In the genomic region with DNA sequence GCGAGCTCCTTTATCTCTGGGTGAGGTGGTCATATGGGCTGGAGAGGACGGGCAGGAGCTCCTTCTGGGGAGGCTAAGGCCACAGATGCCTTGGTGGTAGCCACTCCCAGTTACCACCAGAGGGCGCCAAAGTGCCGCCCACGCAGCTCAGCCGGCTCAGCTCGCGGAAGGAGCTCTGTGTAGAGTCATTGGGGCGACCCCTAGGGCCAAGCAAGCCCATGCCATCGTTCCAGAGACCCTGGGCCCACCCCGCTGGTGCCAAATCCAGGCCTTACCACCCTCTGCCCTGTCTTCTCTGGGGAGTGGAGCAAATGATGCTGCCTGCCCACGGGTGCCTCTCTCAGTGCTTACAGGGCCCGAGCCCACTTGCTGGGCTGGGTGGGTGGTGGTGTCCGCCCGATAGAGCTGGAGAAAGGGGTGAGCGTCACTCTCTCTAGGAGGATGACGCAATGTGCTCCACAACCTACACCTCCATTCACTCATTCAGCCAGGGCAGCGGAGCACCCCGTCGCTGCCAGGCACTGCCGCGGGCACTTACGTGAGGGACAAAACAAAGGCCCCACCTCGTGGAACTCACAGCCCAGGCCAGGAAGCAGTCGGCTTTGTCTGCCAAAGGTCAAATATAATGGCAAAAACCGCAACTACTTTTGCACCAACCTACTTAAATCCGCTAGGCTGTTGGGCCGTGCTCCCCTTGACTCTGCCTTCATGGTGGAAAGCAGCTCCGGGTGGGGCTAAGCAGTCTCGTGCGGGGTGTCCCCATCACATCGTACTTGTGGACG, we compare ENCODE assay signal across 8 cellular contexts. TPM values are rescaled to one million over a fixed set of nuclear protein-coding genes. Genes with fewer than 3 reads are reported as not detected.
A peak's percentile ranks its signal among the peaks of the same experiment; 100 is the strongest.
DNase-seq lines count a peak whose midpoint lies in the region; ATAC-seq and TF ChIP-seq lines count a peak whose summit lies in the region.

No MANE protein-coding gene starts in this region.

- peak; percentile 49 for ATAC-seq in HG03066 (IDR thresholded peaks at IDR 0.05; ENCODE audit: low read depth, unreplicated experiment)

- intact Hi-C loops in lower leg skin (cut with DNase I; ENCODE audit: low total_unique reads) = loop anchor here (10.0 kb wide), 1 partner anchor 294 kb away; no protein-coding TSS in a partner anchor

- H3K4me3 ChIP-seq in coronary artery (no peak overlapping the region), lower leg skin (ENCODE audit: low read depth, poor library complexity, severe bottlenecking) (no peak overlapping the region)

- no peak for TF ChIP-seq POLR2A in lower leg skin (IDR thresholded peaks at IDR 0.05)

- TF ChIP-seq CTCF in coronary artery (IDR thresholded peaks at IDR 0.05) = peak; percentile 97
- peak in 1 of 3 donors; percentile 76 for TF ChIP-seq CTCF in lower leg skin (IDR thresholded peaks at IDR 0.05)

- 51 to 67% methylated on average over 22 to 32 of the region's 33 CpGs for WGBS in lower leg skin, 2 donors

- peak; percentile 36 for DNase-seq in NK-92 treated with Interleukin-12 subunit alpha and Interleukin-12 subunit beta, amount 100 ng/mL, for 24 hours (lab: John Stamatoyannopoulos, UW)
- DNase-seq in NK-92 (lab: John Stamatoyannopoulos, UW; ENCODE audit: unreplicated experiment) (no peak), NCI-H460 (ENCODE audit: extremely low read depth, low read depth) (peak; percentile 75), coronary artery (ENCODE audit: low spot score) (no peak), lower leg skin (ENCODE audit: low spot score in 2 of 2) (peak; percentile 33 to 91)
- DNase-seq in activated CD4-positive, alpha-beta T cell treated with anti-CD3 and anti-CD28 coated beads, Interleukin-2, amount 50 U/mL, for 1 hour = peak; percentile 74
- peak; percentile 61 for DNase-seq in stimulated activated CD8-positive, alpha-beta memory T cell treated with anti-CD3 and anti-CD28 coated beads, Interleukin-12 subunit alpha, Interleukin-12 subunit beta, amount 100 ng/mL, for 1 hour (ENCODE audit: low read depth)

- H3K27ac ChIP-seq in coronary artery = no peak overlapping the region

RNA-seq across cellular contexts. Expression of a gene that starts 13.8 kb away (rescaled TPM):
- total RNA-seq in NCI-H460 (2014; rRNA removed; shearing (Covaris generic)) = 25.0 and 33.8 TPM in 2 replicates
- polyA plus RNA-seq in NCI-H460 (2014; cell fraction: nucleus; rRNA removed) = 61.2 and 69.5 TPM in 2 replicates
- total RNA-seq in lower leg skin = 10 to 100 TPM; 12.1 to 24.1 (median 15.6) TPM

RNA-seq across cellular contexts. Expression of a gene that starts 30.6 kb away (rescaled TPM):
- total RNA-seq in NCI-H460 (2014; rRNA removed; shearing (Covaris generic)) = not detected in 2 replicates
- not detected in 2 replicates for polyA plus RNA-seq in NCI-H460 (2014; cell fraction: nucleus; rRNA removed)
- total RNA-seq in lower leg skin = not detected

RNA-seq across cellular contexts. Expression of a gene that starts 30.7 kb away (rescaled TPM):
- total RNA-seq in NCI-H460 (2014; rRNA removed; shearing (Covaris generic)) = 0.10 TPM in 1 of 2 replicates, not detected in the other
- 0.61 TPM in 1 of 2 replicates, not detected in the other for polyA plus RNA-seq in NCI-H460 (2014; cell fraction: nucleus; rRNA removed)
- not detected for total RNA-seq in lower leg skin

RNA-seq across cellular contexts. Expression of a gene that starts 51.1 kb away (rescaled TPM):
- total RNA-seq in NCI-H460 (2014; rRNA removed; shearing (Covaris generic)) = 1.5 and 2.0 TPM in 2 replicates
- polyA plus RNA-seq in NCI-H460 (2014; cell fraction: nucleus; rRNA removed) = 2.3 TPM in 2 replicates
- total RNA-seq in lower leg skin = 1 to 10 TPM in 3 of 4 donors, under 1 TPM in 1; 0.72 to 1.7 (median 1.5) TPM

Comparison
In these comparisons a context has a peak if more than half of its experiments do, and no peak if none do; other contexts are left out.
1. DNase-seq: peak in NK-92 treated with Interleukin-12 subunit alpha and Interleukin-12 subunit beta, amount 100 ng/mL, for 24 hours (single experiment), NCI-H460 (single experiment), activated CD4-positive, alpha-beta T cell treated with anti-CD3 and anti-CD28 coated beads, Interleukin-2, amount 50 U/mL, for 1 hour (single experiment), lower leg skin (2 of 2) and stimulated activated CD8-positive, alpha-beta memory T cell treated with anti-CD3 and anti-CD28 coated beads, Interleukin-12 subunit alpha, Interleukin-12 subunit beta, amount 100 ng/mL, for 1 hour (single experiment); none in NK-92 (single experiment) and coronary artery (single experiment).